ENCODE assay signal across 1 cellular context in genomic region chr12:50241178-50241577, GRCh38.
TF ChIP-seq lines count a peak whose summit lies in the region.

No MANE protein-coding gene starts in this region.

TF ChIP-seq in HepG2, 621 proteins besides CTCF, POLR2A, EP300 and RAD21 (continued from another document and continues in another):
- TF ChIP-seq, protein P1, sequence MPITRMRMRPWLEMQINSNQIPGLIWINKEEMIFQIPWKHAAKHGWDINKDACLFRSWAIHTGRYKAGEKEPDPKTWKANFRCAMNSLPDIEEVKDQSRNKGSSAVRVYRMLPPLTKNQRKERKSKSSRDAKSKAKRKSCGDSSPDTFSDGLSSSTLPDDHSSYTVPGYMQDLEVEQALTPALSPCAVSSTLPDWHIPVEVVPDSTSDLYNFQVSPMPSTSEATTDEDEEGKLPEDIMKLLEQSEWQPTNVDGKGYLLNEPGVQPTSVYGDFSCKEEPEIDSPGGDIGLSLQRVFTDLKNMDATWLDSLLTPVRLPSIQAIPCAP (CRISPR knock-in tag; IDR thresholded peaks at IDR 0.05; ENCODE audit: low read depth) = no peak
- no peak for TF ChIP-seq TEAD3 (CRISPR knock-in tag; optimal IDR thresholded peaks at IDR 0.05; ENCODE audit: borderline replicate concordance)
- TF ChIP-seq, protein P2, sequence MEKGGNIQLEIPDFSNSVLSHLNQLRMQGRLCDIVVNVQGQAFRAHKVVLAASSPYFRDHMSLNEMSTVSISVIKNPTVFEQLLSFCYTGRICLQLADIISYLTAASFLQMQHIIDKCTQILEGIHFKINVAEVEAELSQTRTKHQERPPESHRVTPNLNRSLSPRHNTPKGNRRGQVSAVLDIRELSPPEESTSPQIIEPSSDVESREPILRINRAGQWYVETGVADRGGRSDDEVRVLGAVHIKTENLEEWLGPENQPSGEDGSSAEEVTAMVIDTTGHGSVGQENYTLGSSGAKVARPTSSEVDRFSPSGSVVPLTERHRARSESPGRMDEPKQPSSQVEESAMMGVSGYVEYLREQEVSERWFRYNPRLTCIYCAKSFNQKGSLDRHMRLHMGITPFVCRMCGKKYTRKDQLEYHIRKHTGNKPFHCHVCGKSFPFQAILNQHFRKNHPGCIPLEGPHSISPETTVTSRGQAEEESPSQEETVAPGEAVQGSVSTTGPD (CRISPR knock-in tag; IDR thresholded peaks at IDR 0.05) = peak; percentile 69; the same call in 1 of the 2 replicates
- no peak for TF ChIP-seq TGIF2 (CRISPR knock-in tag; IDR thresholded peaks at IDR 0.05)
- TF ChIP-seq ZNF326 (CRISPR knock-in tag; IDR thresholded peaks at IDR 0.05; ENCODE audit: borderline replicate concordance) = no peak
- TF ChIP-seq, protein P3, sequence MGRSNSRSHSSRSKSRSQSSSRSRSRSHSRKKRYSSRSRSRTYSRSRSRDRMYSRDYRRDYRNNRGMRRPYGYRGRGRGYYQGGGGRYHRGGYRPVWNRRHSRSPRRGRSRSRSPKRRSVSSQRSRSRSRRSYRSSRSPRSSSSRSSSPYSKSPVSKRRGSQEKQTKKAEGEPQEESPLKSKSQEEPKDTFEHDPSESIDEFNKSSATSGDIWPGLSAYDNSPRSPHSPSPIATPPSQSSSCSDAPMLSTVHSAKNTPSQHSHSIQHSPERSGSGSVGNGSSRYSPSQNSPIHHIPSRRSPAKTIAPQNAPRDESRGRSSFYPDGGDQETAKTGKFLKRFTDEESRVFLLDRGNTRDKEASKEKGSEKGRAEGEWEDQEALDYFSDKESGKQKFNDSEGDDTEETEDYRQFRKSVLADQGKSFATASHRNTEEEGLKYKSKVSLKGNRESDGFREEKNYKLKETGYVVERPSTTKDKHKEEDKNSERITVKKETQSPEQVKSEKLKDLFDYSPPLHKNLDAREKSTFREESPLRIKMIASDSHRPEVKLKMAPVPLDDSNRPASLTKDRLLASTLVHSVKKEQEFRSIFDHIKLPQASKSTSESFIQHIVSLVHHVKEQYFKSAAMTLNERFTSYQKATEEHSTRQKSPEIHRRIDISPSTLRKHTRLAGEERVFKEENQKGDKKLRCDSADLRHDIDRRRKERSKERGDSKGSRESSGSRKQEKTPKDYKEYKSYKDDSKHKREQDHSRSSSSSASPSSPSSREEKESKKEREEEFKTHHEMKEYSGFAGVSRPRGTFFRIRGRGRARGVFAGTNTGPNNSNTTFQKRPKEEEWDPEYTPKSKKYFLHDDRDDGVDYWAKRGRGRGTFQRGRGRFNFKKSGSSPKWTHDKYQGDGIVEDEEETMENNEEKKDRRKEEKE (IDR thresholded peaks at IDR 0.05) = no peak
- no peak for TF ChIP-seq PBX3 (CRISPR knock-in tag; IDR thresholded peaks at IDR 0.05; ENCODE audit: borderline replicate concordance)
- TF ChIP-seq, protein P4, sequence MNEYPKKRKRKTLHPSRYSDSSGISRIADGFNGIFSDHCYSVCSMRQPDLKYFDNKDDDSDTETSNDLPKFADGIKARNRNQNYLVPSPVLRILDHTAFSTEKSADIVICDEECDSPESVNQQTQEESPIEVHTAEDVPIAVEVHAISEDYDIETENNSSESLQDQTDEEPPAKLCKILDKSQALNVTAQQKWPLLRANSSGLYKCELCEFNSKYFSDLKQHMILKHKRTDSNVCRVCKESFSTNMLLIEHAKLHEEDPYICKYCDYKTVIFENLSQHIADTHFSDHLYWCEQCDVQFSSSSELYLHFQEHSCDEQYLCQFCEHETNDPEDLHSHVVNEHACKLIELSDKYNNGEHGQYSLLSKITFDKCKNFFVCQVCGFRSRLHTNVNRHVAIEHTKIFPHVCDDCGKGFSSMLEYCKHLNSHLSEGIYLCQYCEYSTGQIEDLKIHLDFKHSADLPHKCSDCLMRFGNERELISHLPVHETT (CRISPR knock-in tag; conservative IDR thresholded peaks at IDR 0.05) = no peak
- no peak for TF ChIP-seq NONO (IDR thresholded peaks at IDR 0.05)
- TF ChIP-seq NONO (CRISPR knock-in tag; conservative IDR thresholded peaks at IDR 0.05) = no peak
- no peak for TF ChIP-seq ZNF292 (CRISPR knock-in tag; IDR thresholded peaks at IDR 0.05; ENCODE audit: borderline replicate concordance, low read depth)
- TF ChIP-seq ZBTB7A (CRISPR knock-in tag; IDR thresholded peaks at IDR 0.05) = no peak
- no peak for TF ChIP-seq ZBTB21 (CRISPR knock-in tag; IDR thresholded peaks at IDR 0.05)
- TF ChIP-seq NFKB2 (CRISPR knock-in tag; IDR thresholded peaks at IDR 0.05; ENCODE audit: borderline replicate concordance) = no peak
- TF ChIP-seq NR2F2 (IDR thresholded peaks at IDR 0.05; ENCODE audit: borderline replicate concordance, low read depth) = peak; percentile 42; the same call in 1 of the 2 replicates
- no peak for TF ChIP-seq KDM1A (CRISPR knock-in tag; IDR thresholded peaks at IDR 0.05)
- peak; percentile 38; the same call in 1 of the 2 replicates for TF ChIP-seq NR2C2 (CRISPR knock-in tag; IDR thresholded peaks at IDR 0.05; ENCODE audit: borderline replicate concordance)
- no peak for TF ChIP-seq ZMYM4 (CRISPR knock-in tag; IDR thresholded peaks at IDR 0.05)
- TF ChIP-seq ZMYM3 (CRISPR knock-in tag; IDR thresholded peaks at IDR 0.05) = no peak
- TF ChIP-seq ZBTB43 (CRISPR knock-in tag; conservative IDR thresholded peaks at IDR 0.05) = no peak
- TF ChIP-seq ZBTB3 (CRISPR knock-in tag; IDR thresholded peaks at IDR 0.05; ENCODE audit: borderline replicate concordance, low read depth) = no peak
- TF ChIP-seq DR1 (CRISPR knock-in tag; IDR thresholded peaks at IDR 0.05) = no peak
- no peak for TF ChIP-seq ZNF724P (CRISPR knock-in tag; IDR thresholded peaks at IDR 0.05; ENCODE audit: borderline replicate concordance)
- TF ChIP-seq ZBTB7B (CRISPR knock-in tag; IDR thresholded peaks at IDR 0.05) = no peak
- TF ChIP-seq, protein P5, sequence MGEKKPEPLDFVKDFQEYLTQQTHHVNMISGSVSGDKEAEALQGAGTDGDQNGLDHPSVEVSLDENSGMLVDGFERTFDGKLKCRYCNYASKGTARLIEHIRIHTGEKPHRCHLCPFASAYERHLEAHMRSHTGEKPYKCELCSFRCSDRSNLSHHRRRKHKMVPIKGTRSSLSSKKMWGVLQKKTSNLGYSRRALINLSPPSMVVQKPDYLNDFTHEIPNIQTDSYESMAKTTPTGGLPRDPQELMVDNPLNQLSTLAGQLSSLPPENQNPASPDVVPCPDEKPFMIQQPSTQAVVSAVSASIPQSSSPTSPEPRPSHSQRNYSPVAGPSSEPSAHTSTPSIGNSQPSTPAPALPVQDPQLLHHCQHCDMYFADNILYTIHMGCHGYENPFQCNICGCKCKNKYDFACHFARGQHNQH (CRISPR knock-in tag; IDR thresholded peaks at IDR 0.05) = no peak
- no peak for TF ChIP-seq CREB1 (IDR thresholded peaks at IDR 0.05)
- peak; percentile 43; the same call in 1 of the 2 replicates for TF ChIP-seq CREB1 (CRISPR knock-in tag; IDR thresholded peaks at IDR 0.05)
- TF ChIP-seq, protein P6, sequence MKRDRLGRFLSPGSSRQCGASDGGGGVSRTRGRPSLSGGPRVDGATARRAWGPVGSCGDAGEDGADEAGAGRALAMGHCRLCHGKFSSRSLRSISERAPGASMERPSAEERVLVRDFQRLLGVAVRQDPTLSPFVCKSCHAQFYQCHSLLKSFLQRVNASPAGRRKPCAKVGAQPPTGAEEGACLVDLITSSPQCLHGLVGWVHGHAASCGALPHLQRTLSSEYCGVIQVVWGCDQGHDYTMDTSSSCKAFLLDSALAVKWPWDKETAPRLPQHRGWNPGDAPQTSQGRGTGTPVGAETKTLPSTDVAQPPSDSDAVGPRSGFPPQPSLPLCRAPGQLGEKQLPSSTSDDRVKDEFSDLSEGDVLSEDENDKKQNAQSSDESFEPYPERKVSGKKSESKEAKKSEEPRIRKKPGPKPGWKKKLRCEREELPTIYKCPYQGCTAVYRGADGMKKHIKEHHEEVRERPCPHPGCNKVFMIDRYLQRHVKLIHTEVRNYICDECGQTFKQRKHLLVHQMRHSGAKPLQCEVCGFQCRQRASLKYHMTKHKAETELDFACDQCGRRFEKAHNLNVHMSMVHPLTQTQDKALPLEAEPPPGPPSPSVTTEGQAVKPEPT (CRISPR knock-in tag; IDR thresholded peaks at IDR 0.05; ENCODE audit: low read depth) = no peak
- TF ChIP-seq ZNF580 (CRISPR knock-in tag; IDR thresholded peaks at IDR 0.05; ENCODE audit: borderline replicate concordance, low read depth) = no peak
- TF ChIP-seq, protein P7, sequence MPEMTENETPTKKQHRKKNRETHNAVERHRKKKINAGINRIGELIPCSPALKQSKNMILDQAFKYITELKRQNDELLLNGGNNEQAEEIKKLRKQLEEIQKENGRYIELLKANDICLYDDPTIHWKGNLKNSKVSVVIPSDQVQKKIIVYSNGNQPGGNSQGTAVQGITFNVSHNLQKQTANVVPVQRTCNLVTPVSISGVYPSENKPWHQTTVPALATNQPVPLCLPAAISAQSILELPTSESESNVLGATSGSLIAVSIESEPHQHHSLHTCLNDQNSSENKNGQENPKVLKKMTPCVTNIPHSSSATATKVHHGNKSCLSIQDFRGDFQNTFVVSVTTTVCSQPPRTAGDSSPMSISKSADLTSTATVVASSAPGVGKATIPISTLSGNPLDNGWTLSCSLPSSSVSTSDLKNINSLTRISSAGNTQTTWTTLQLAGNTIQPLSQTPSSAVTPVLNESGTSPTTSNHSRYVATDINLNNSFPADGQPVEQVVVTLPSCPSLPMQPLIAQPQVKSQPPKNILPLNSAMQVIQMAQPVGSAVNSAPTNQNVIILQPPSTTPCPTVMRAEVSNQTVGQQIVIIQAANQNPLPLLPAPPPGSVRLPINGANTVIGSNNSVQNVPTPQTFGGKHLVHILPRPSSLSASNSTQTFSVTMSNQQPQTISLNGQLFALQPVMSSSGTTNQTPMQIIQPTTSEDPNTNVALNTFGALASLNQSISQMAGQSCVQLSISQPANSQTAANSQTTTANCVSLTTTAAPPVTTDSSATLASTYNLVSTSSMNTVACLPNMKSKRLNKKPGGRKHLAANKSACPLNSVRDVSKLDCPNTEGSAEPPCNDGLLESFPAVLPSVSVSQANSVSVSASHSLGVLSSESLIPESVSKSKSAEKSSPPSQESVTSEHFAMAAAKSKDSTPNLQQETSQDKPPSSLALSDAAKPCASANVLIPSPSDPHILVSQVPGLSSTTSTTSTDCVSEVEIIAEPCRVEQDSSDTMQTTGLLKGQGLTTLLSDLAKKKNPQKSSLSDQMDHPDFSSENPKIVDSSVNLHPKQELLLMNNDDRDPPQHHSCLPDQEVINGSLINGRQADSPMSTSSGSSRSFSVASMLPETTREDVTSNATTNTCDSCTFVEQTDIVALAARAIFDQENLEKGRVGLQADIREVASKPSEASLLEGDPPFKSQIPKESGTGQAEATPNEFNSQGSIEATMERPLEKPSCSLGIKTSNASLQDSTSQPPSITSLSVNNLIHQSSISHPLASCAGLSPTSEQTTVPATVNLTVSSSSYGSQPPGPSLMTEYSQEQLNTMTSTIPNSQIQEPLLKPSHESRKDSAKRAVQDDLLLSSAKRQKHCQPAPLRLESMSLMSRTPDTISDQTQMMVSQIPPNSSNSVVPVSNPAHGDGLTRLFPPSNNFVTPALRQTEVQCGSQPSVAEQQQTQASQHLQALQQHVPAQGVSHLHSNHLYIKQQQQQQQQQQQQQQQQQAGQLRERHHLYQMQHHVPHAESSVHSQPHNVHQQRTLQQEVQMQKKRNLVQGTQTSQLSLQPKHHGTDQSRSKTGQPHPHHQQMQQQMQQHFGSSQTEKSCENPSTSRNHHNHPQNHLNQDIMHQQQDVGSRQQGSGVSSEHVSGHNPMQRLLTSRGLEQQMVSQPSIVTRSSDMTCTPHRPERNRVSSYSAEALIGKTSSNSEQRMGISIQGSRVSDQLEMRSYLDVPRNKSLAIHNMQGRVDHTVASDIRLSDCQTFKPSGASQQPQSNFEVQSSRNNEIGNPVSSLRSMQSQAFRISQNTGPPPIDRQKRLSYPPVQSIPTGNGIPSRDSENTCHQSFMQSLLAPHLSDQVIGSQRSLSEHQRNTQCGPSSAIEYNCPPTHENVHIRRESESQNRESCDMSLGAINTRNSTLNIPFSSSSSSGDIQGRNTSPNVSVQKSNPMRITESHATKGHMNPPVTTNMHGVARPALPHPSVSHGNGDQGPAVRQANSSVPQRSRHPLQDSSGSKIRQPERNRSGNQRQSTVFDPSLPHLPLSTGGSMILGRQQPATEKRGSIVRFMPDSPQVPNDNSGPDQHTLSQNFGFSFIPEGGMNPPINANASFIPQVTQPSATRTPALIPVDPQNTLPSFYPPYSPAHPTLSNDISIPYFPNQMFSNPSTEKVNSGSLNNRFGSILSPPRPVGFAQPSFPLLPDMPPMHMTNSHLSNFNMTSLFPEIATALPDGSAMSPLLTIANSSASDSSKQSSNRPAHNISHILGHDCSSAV (CRISPR knock-in tag; IDR thresholded peaks at IDR 0.05; ENCODE audit: borderline replicate concordance) = no peak
- peak; percentile 97 for TF ChIP-seq RARA (CRISPR knock-in tag; IDR thresholded peaks at IDR 0.05)
- peak; percentile 42; the same call in 1 of the 2 replicates for TF ChIP-seq SOX13 (IDR thresholded peaks at IDR 0.05)
- peak in 1 of 2 experiments; percentile 82; a peak in 2 of 4 replicates for TF ChIP-seq SOX13 (CRISPR knock-in tag; conservative IDR thresholded peaks at IDR 0.05 in 1 of 2, IDR thresholded peaks at IDR 0.05 in 1 of 2)
- TF ChIP-seq HIVEP1 (CRISPR knock-in tag; IDR thresholded peaks at IDR 0.05) = no peak
